ENCODE assay signal across 21 cellular contexts in genomic region chr9:136429075-136429628, GRCh38.
"Had no signal": no experiment of that assay in that cellular context is flagged by ENCODE, and none has a peak within 500 bp of the region (broad histone marks: within the 10 kb centered on the region; RNA-seq: fewer than 3 reads in every experiment).

No MANE protein-coding gene starts in this region.

- H3K4me3 Mint-ChIP-seq: activated CD4-positive, alpha-beta memory T cell treated with anti-CD3 and anti-CD28 coated beads, Interleukin-2, amount 10 ng/mL, durations not matched to agents 7 days and 5 days; activated CD4-positive, alpha-beta T cell treated with anti-CD3 and anti-CD28 coated beads, Interleukin-2, amount 10 ng/mL, durations not matched to agents 24 days and 14 days; activated naive CD4-positive, alpha-beta T cell treated with anti-CD3 and anti-CD28 coated beads, Interleukin-2, amount 50 U/mL, for 24 hours; central memory CD8-positive, alpha-beta T cell; effector memory CD8-positive, alpha-beta T cell; naive B cell; T-helper 17 cell had no signal

- H3K27me3 Mint-ChIP-seq: activated CD4-positive, alpha-beta memory T cell treated with anti-CD3 and anti-CD28 coated beads, Interleukin-2, amount 10 ng/mL, durations not matched to agents 7 days and 5 days; activated CD4-positive, alpha-beta T cell treated with anti-CD3 and anti-CD28 coated beads, Interleukin-2, amount 10 ng/mL, durations not matched to agents 24 days and 14 days; activated naive CD4-positive, alpha-beta T cell treated with anti-CD3 and anti-CD28 coated beads, Interleukin-2, amount 50 U/mL, for 24 hours; central memory CD8-positive, alpha-beta T cell; effector memory CD8-positive, alpha-beta T cell; naive B cell; T-helper 17 cell had no signal

- H3K27me3 ChIP-seq: adrenal gland, ascending aorta, brain microvascular endothelial cell, gastroesophageal sphincter, heart left ventricle, upper lobe of right lung had no signal

- H3K4me1 ChIP-seq: adrenal gland, ascending aorta, heart left ventricle, lower lobe of right lung, upper lobe of right lung had no signal

- DNase-seq: activated CD4-positive, alpha-beta memory T cell treated with anti-CD3 and anti-CD28 coated beads, Interleukin-2, amount 10 ng/mL, durations not matched to agents 7 days and 5 days; activated CD4-positive, alpha-beta T cell treated with anti-CD3 and anti-CD28 coated beads, Interleukin-2, amount 10 ng/mL, durations not matched to agents 24 days and 14 days; activated gamma-delta T cell treated with Interleukin-2 at 50 U/mL for 16 hours; adrenal gland; brain microvascular endothelial cell; effector memory CD8-positive, alpha-beta T cell; heart left ventricle; lower lobe of right lung; naive B cell; stimulated activated CD4-positive, alpha-beta T cell treated with anti-CD3 and anti-CD28 coated beads, Interleukin-4, amount 100 ng/mL, for 24 hours; stimulated activated naive CD8-positive, alpha-beta T cell treated with anti-CD3 and anti-CD28 coated beads, Interleukin-15, Interleukin-2, amounts not matched to agents 100 U/mL and 50 U/mL, for 24 hours; SW 1271; T-helper 17 cell; upper lobe of right lung had no signal

- H3K9me3 ChIP-seq: adrenal gland, ascending aorta, gastroesophageal sphincter, heart left ventricle, lower lobe of right lung, upper lobe of right lung had no signal

- H3K9me3 Mint-ChIP-seq: activated CD4-positive, alpha-beta memory T cell treated with anti-CD3 and anti-CD28 coated beads, Interleukin-2, amount 10 ng/mL, durations not matched to agents 7 days and 5 days; activated CD4-positive, alpha-beta T cell treated with anti-CD3 and anti-CD28 coated beads, Interleukin-2, amount 10 ng/mL, durations not matched to agents 24 days and 14 days; activated naive CD4-positive, alpha-beta T cell treated with anti-CD3 and anti-CD28 coated beads, Interleukin-2, amount 50 U/mL, for 24 hours; central memory CD8-positive, alpha-beta T cell; effector memory CD8-positive, alpha-beta T cell; naive B cell had no signal

- FAIRE-seq: colon, islet of Langerhans had no signal

- H3K36me3 Mint-ChIP-seq: naive B cell had no signal

- ATAC-seq: activated CD4-positive, CD25-positive, alpha-beta regulatory T cell treated with anti-CD3 and anti-CD28 coated beads, Interleukin-2, amount 50 U/mL, for 24 hours; effector memory CD8-positive, alpha-beta T cell; gastroesophageal sphincter; lower lobe of right lung; stimulated activated naive CD8-positive, alpha-beta T cell treated with anti-CD3 and anti-CD28 coated beads, Interleukin-15, Interleukin-2, amounts not matched to agents 100 U/mL and 50 U/mL, for 24 hours; T-helper 17 cell had no signal

- H3K4me1 Mint-ChIP-seq: activated CD4-positive, alpha-beta memory T cell treated with anti-CD3 and anti-CD28 coated beads, Interleukin-2, amount 10 ng/mL, durations not matched to agents 7 days and 5 days; activated naive CD4-positive, alpha-beta T cell treated with anti-CD3 and anti-CD28 coated beads, Interleukin-2, amount 50 U/mL, for 24 hours; central memory CD8-positive, alpha-beta T cell; naive B cell had no signal

- H3K4me3 ChIP-seq: adrenal gland, ascending aorta, gastroesophageal sphincter, heart left ventricle, lower lobe of right lung, upper lobe of right lung had no signal

- H3K27ac Mint-ChIP-seq: activated CD4-positive, alpha-beta memory T cell treated with anti-CD3 and anti-CD28 coated beads, Interleukin-2, amount 10 ng/mL, durations not matched to agents 7 days and 5 days; activated CD4-positive, alpha-beta T cell treated with anti-CD3 and anti-CD28 coated beads, Interleukin-2, amount 10 ng/mL, durations not matched to agents 24 days and 14 days; activated naive CD4-positive, alpha-beta T cell treated with anti-CD3 and anti-CD28 coated beads, Interleukin-2, amount 50 U/mL, for 24 hours; naive B cell; T-helper 17 cell had no signal

- H3K27ac ChIP-seq: adrenal gland, ascending aorta, brain microvascular endothelial cell, gastroesophageal sphincter, lower lobe of right lung, upper lobe of right lung had no signal
